In the genomic region with DNA sequence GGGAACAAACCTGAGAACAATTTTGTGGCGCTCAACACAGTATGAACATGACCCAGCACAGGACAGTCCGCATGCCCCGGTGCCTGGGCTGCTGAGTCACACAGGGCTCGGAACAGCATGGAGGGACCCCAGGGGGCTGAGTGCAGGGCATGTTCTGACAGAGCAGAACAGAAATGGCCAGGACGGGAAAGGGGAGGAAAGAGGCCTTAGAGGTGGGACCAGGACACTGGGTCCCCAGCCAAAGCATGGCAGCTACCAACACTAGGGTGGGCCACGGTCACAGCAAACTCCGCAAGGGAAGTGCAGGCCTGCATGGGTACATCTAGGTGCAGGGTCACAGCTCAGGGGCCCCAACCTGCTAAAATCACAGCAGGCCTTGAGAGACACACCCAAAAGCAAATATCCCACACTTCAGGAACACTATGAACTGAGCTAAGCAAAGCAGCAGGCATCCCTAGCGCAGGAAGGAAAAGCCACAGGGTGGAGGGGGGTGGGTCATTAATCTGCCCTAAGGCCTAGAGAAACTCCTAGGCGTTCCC, we compare ENCODE assay signal across 7 cellular contexts.
DNase-seq lines count a peak whose midpoint lies in the region; TF ChIP-seq lines count a peak whose summit lies in the region.

No MANE protein-coding gene starts in this region.

- DNase-seq in ELF-1 (ENCODE audit: low read depth, low spot score) (peak; percentile 32), MM.1S (no peak), choroid plexus epithelial cell (ENCODE audit: low read depth) (peak; percentile 26), NCI-H1105 treated with DMSO at 0.1 percent for 48 hours (lab: John Stamatoyannopoulos, UW) (no peak)
- DNase-seq in activated CD4-positive, CD25-positive, alpha-beta regulatory T cell treated with anti-CD3 and anti-CD28 coated beads, Interleukin-2, amount 50 U/mL, for 72 hours = no peak
- no peak for DNase-seq in activated CD8-positive, alpha-beta memory T cell treated with anti-CD3 and anti-CD28 coated beads, Interleukin-2, amount 50 U/mL, for 4 hours

- H2AFZ ChIP-seq in MM.1S (ENCODE audit: low read length) (no peak overlapping the region), neuron (ENCODE audit: low read depth, low read length) (no peak overlapping the region)

- peaks cover 18% of the 10 kb centered on the region for H3K27me3 ChIP-seq in MM.1S (replicated peaks; ENCODE audit: insufficient read depth, low read length)
- H3K27me3 ChIP-seq in neuron (ENCODE audit: insufficient read depth, low read length) = peaks cover 7% of the 10 kb centered on the region

- H3K9me3 ChIP-seq in MM.1S (replicated peaks; ENCODE audit: insufficient read depth, low read length) (no peaks in the 10 kb centered on the region), neuron (ENCODE audit: low read length) (no peaks in the 10 kb centered on the region)

- TF ChIP-seq CTCF in MM.1S (IDR thresholded peaks at IDR 0.05; ENCODE audit: low read length) (no peak), choroid plexus epithelial cell (conservative IDR thresholded peaks at IDR 0.05; ENCODE audit: low read depth, low read length) (no peak)

- peaks cover 12% of the 10 kb centered on the region for H3F3A ChIP-seq in MM.1S (ENCODE audit: insufficient read depth, low read length)

- peaks cover 12% of the 10 kb centered on the region for H3K4me1 ChIP-seq in MM.1S (ENCODE audit: low read length)
- H3K4me1 ChIP-seq in neuron (ENCODE audit: insufficient read depth, low read length) = peaks cover 34% of the 10 kb centered on the region

- H3K9me2 ChIP-seq in MM.1S (replicated peaks; ENCODE audit: insufficient read depth, low read length) = no peaks in the 10 kb centered on the region

- H3K4me3 ChIP-seq in MM.1S (ENCODE audit: low read length) (peak overlapping the region; percentile 82; the same call in 1 of the 2 replicates), choroid plexus epithelial cell (ENCODE audit: low read depth, low read length) (peak overlapping the region; percentile 73), neuron (ENCODE audit: low read length) (peak overlapping the region; percentile 77)

- peak overlapping the region; percentile 89 for H3K4me2 ChIP-seq in MM.1S (ENCODE audit: low read depth, low read length)

- H3K36me3 ChIP-seq in MM.1S (replicated peaks; ENCODE audit: insufficient read depth, low read length) = no peaks in the 10 kb centered on the region
- H3K36me3 ChIP-seq in neuron (ENCODE audit: insufficient read depth, low read length) = peaks cover 17% of the 10 kb centered on the region

- H4K20me1 ChIP-seq in MM.1S (ENCODE audit: insufficient read depth, low read length) = no peaks in the 10 kb centered on the region

- no peak overlapping the region for H3K27ac ChIP-seq in MM.1S (ENCODE audit: low read length)

- H3K79me2 ChIP-seq in MM.1S (ENCODE audit: low read length) = peaks cover 23% of the 10 kb centered on the region

- no peak overlapping the region for H3K9ac ChIP-seq in MM.1S (ENCODE audit: low read length)

Comparison
In these comparisons a context has a peak if more than half of its experiments do, and no peak if none do; other contexts are left out.
1. DNase-seq: peak in ELF-1 (single experiment) and choroid plexus epithelial cell (single experiment); none in MM.1S (single experiment), activated CD4-positive, CD25-positive, alpha-beta regulatory T cell treated with anti-CD3 and anti-CD28 coated beads, Interleukin-2, amount 50 U/mL, for 72 hours (single experiment), activated CD8-positive, alpha-beta memory T cell treated with anti-CD3 and anti-CD28 coated beads, Interleukin-2, amount 50 U/mL, for 4 hours (single experiment) and NCI-H1105 treated with DMSO at 0.1 percent for 48 hours (single experiment).
2. Peak in every context shown above with its lines, with median percentiles within 50 percentile points of each other: H3K4me3 ChIP-seq.